ENCODE assay signal across 1 cellular context in the genomic region with DNA sequence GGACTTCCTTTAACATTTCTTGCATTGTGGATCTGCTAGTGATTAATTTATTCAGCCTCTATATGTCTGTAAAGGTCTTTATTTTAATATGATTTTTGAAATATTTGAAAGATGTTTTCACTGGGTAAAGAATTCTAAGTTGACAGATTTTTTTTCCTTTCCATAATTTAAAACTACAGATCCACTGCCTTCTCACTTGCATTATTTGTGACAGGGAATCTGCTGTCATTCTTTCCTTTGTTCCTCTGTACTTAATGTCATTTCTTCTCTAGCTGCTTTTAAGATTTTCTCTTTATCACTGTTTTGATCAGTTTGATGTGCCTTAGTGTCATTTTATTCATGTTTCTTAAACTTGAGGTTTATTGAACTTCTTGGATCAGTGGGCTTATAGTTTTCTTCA.
TF ChIP-seq lines count a peak whose summit lies in the region.

No MANE protein-coding gene starts in this region.

TF ChIP-seq in HCT116, 20 proteins besides CTCF, POLR2A, EP300 and RAD21:
- TF ChIP-seq, protein P1, sequence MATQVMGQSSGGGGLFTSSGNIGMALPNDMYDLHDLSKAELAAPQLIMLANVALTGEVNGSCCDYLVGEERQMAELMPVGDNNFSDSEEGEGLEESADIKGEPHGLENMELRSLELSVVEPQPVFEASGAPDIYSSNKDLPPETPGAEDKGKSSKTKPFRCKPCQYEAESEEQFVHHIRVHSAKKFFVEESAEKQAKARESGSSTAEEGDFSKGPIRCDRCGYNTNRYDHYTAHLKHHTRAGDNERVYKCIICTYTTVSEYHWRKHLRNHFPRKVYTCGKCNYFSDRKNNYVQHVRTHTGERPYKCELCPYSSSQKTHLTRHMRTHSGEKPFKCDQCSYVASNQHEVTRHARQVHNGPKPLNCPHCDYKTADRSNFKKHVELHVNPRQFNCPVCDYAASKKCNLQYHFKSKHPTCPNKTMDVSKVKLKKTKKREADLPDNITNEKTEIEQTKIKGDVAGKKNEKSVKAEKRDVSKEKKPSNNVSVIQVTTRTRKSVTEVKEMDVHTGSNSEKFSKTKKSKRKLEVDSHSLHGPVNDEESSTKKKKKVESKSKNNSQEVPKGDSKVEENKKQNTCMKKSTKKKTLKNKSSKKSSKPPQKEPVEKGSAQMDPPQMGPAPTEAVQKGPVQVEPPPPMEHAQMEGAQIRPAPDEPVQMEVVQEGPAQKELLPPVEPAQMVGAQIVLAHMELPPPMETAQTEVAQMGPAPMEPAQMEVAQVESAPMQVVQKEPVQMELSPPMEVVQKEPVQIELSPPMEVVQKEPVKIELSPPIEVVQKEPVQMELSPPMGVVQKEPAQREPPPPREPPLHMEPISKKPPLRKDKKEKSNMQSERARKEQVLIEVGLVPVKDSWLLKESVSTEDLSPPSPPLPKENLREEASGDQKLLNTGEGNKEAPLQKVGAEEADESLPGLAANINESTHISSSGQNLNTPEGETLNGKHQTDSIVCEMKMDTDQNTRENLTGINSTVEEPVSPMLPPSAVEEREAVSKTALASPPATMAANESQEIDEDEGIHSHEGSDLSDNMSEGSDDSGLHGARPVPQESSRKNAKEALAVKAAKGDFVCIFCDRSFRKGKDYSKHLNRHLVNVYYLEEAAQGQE (IDR thresholded peaks at IDR 0.05; ENCODE audit: low read depth), result no peak
- TF ChIP-seq CBX3 (IDR thresholded peaks at IDR 0.05; ENCODE audit: low read depth), result peak; percentile 85; the same call in 1 of the 2 replicates
- no peak for TF ChIP-seq SRF (IDR thresholded peaks at IDR 0.05; ENCODE audit: low read depth)
